In genomic region chr19:10580979-10581631, GRCh38 we compare ENCODE assay signal across 1 cellular context.
TF ChIP-seq lines count a peak whose summit lies in the region.

No MANE protein-coding gene starts in this region.

TF ChIP-seq in K562, 482 proteins besides CTCF, POLR2A, EP300 and RAD21 (continued from another document and continues in another):
- no peak for TF ChIP-seq MXD1 (CRISPR knock-in tag; IDR thresholded peaks at IDR 0.05; ENCODE audit: borderline replicate concordance, poor library complexity, severe bottlenecking)
- TF ChIP-seq ELF2 (CRISPR knock-in tag; IDR thresholded peaks at IDR 0.05), result no peak
- TF ChIP-seq CHD2 (IDR thresholded peaks at IDR 0.05; ENCODE audit: low read depth, low read length), result no peak
- TF ChIP-seq MYBL2 (IDR thresholded peaks at IDR 0.05; ENCODE audit: low read depth), result no peak
- TF ChIP-seq MYBL2 (CRISPR knock-in tag; IDR thresholded peaks at IDR 0.05; ENCODE audit: borderline replicate concordance), result no peak
- TF ChIP-seq ZNF589 (CRISPR knock-in tag; IDR thresholded peaks at IDR 0.05; ENCODE audit: low read depth), result no peak
- no peak; the same call in 1 of the 2 replicates for TF ChIP-seq NR2C1 (IDR thresholded peaks at IDR 0.05)
- TF ChIP-seq NR2C1 (tag; IDR thresholded peaks at IDR 0.05), result no peak
- no peak for TF ChIP-seq THAP7 (CRISPR knock-in tag; IDR thresholded peaks at IDR 0.05)
- no peak for TF ChIP-seq ZNF197 (CRISPR knock-in tag; IDR thresholded peaks at IDR 0.05; ENCODE audit: low read depth)
- TF ChIP-seq RCOR1 (IDR thresholded peaks at IDR 0.05; ENCODE audit: borderline replicate concordance in 1 of 2, low read depth in 2 of 2, low read length in 2 of 2), result peak; percentile 37 to 82; a peak in 3 of 4 replicates
- TF ChIP-seq RUNX1 (IDR thresholded peaks at IDR 0.05; ENCODE audit: low read depth), result no peak
- no peak for TF ChIP-seq PBX2 (CRISPR knock-in tag; IDR thresholded peaks at IDR 0.05; ENCODE audit: low read depth)
- no peak for TF ChIP-seq PBX2 (tag; conservative IDR thresholded peaks at IDR 0.05; ENCODE audit: low read depth)
- TF ChIP-seq RBM34 (IDR thresholded peaks at IDR 0.05; ENCODE audit: borderline replicate concordance, insufficient read depth, low read length), result no peak
- TF ChIP-seq ZNF133 (CRISPR knock-in tag; IDR thresholded peaks at IDR 0.05), result no peak
- TF ChIP-seq IRF2 (CRISPR knock-in tag; IDR thresholded peaks at IDR 0.05), result no peak
- no peak for TF ChIP-seq MEF2A (IDR thresholded peaks at IDR 0.05; ENCODE audit: control insufficient read depth, low read depth, low read length)
- TF ChIP-seq IRF9 (tag; IDR thresholded peaks at IDR 0.05), result no peak
- TF ChIP-seq ZNF232 (CRISPR knock-in tag; IDR thresholded peaks at IDR 0.05), result no peak
- TF ChIP-seq MBD2 (IDR thresholded peaks at IDR 0.05; ENCODE audit: borderline replicate concordance, low read depth), result no peak
- TF ChIP-seq NR2C2 (CRISPR knock-in tag; IDR thresholded peaks at IDR 0.05), result no peak
- no peak for TF ChIP-seq NR2C2 (tag; IDR thresholded peaks at IDR 0.05)
- TF ChIP-seq ZFPM2 (CRISPR knock-in tag; IDR thresholded peaks at IDR 0.05), result no peak
- no peak for TF ChIP-seq TSHZ1 (CRISPR knock-in tag; IDR thresholded peaks at IDR 0.05)
- TF ChIP-seq HCFC1 (IDR thresholded peaks at IDR 0.05; ENCODE audit: low read depth, low read length), result peak; percentile 27; the same call in 1 of the 2 replicates
- no peak for TF ChIP-seq ZNF76 (CRISPR knock-in tag; IDR thresholded peaks at IDR 0.05; ENCODE audit: borderline replicate concordance)
- no peak for TF ChIP-seq RBM17 (IDR thresholded peaks at IDR 0.05; ENCODE audit: borderline replicate concordance, low read depth, low read length)
- 0 out of 2 replicates have a peak, but pooled peaks have one; percentile 47 for TF ChIP-seq STAT6 (CRISPR knock-in tag; IDR thresholded peaks at IDR 0.05)
- peak; percentile 70 to 79 for TF ChIP-seq E2F6 (IDR thresholded peaks at IDR 0.05; ENCODE audit: borderline replicate concordance in 1 of 2, extremely low read depth in 1 of 2, insufficient read depth in 1 of 2, insufficient read length in 1 of 2, low read depth in 1 of 2, low read length in 1 of 2, poor library complexity in 1 of 2, severe bottlenecking in 1 of 2)
- TF ChIP-seq RBM15 (IDR thresholded peaks at IDR 0.05; ENCODE audit: insufficient read depth, low read length), result no peak
- no peak for TF ChIP-seq ZNF324 (CRISPR knock-in tag; IDR thresholded peaks at IDR 0.05)
- peak; percentile 72 for TF ChIP-seq ZNF384 (IDR thresholded peaks at IDR 0.05; ENCODE audit: low read depth, low read length)
- peak; percentile 95 for TF ChIP-seq STAG1 (CRISPR knock-in tag; IDR thresholded peaks at IDR 0.05; ENCODE audit: borderline replicate concordance)
- peak; percentile 52; the same call in 1 of the 2 replicates for TF ChIP-seq ZNF766 (CRISPR knock-in tag; conservative IDR thresholded peaks at IDR 0.05)
- TF ChIP-seq CHD4 (IDR thresholded peaks at IDR 0.05; ENCODE audit: insufficient read depth, insufficient replicate concordance, low read depth, low read length, poor library complexity, severe bottlenecking), result no peak
- no peak; the same call in 1 of the 2 replicates for TF ChIP-seq ZNF24 (IDR thresholded peaks at IDR 0.05)
- TF ChIP-seq FOXP1 (CRISPR knock-in tag; IDR thresholded peaks at IDR 0.05), result no peak
- TF ChIP-seq CEBPZ (IDR thresholded peaks at IDR 0.05; ENCODE audit: borderline replicate concordance, low read depth, low read length), result no peak
- TF ChIP-seq CXXC5 (CRISPR knock-in tag; IDR thresholded peaks at IDR 0.05), result peak; percentile 51
- TF ChIP-seq NR1H2 (CRISPR knock-in tag; IDR thresholded peaks at IDR 0.05), result no peak
- TF ChIP-seq DNMT1 (IDR thresholded peaks at IDR 0.05), result no peak
- no peak for TF ChIP-seq SAFB (IDR thresholded peaks at IDR 0.05; ENCODE audit: borderline replicate concordance, low read depth, low read length)
- no peak for TF ChIP-seq DDX20 (tag; IDR thresholded peaks at IDR 0.05; ENCODE audit: low read depth)
- TF ChIP-seq RB1 (IDR thresholded peaks at IDR 0.05; ENCODE audit: low read depth), result peak; percentile 82
- TF ChIP-seq MLX (CRISPR knock-in tag; conservative IDR thresholded peaks at IDR 0.05), result no peak
- TF ChIP-seq OTX1 (CRISPR knock-in tag; IDR thresholded peaks at IDR 0.05), result no peak
- TF ChIP-seq ARNT (IDR thresholded peaks at IDR 0.05), result no peak
- no peak for TF ChIP-seq SP2 (IDR thresholded peaks at IDR 0.05; ENCODE audit: extremely low read depth, low read depth, low read length, poor library complexity, severe bottlenecking)
- no peak for TF ChIP-seq ZNF699 (CRISPR knock-in tag; IDR thresholded peaks at IDR 0.05; ENCODE audit: insufficient replicate concordance)
- TF ChIP-seq RNF2 (IDR thresholded peaks at IDR 0.05), result no peak; the same call in 1 of the 2 replicates
- no peak for TF ChIP-seq ETV1 (tag; conservative IDR thresholded peaks at IDR 0.05; ENCODE audit: low read depth)
- no peak for TF ChIP-seq HES1 (IDR thresholded peaks at IDR 0.05; ENCODE audit: low read depth)
- TF ChIP-seq MED1 (CRISPR knock-in tag; IDR thresholded peaks at IDR 0.05; ENCODE audit: borderline replicate concordance), result no peak
- TF ChIP-seq KAT8 (IDR thresholded peaks at IDR 0.05; ENCODE audit: low read depth), result no peak
